1 cellular context compared by ENCODE assay signal in the genomic region with DNA sequence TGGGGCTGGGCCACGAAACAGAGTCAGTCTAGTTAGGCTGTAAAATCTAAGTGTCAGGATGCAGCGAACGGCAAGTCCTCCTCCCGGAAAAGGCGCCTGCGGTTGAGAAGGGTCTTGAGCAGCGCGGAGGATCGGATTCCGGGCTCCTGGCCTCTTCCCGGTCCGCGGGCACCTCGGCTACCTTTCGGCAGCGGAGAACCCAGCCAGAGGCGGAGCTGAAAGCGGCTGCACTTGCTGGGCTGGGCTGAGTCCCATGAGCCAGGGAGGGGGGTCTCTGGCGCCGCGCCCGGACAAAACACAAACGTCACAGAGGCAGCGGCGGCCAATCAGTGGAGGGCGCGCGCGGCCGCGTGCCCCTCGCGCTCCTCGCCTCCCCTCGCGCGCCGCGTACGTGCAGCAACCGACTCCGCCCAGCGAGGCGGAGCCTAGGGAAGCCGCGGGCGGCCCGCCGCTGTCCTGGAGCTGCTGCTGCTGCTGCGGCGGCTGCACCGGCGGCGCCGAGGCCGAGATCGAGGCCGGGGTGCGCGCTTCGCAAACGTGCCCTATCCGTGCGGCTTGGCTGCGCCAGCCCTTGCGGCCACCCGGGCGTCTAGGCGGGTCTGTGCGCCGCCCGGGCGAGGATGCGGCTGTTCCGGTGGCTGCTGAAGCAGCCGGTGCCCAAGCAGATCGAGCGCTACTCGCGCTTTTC.
A peak's percentile ranks its signal among the peaks of the same experiment; 100 is the strongest.
TF ChIP-seq lines count a peak whose summit lies in the region.

A gene (plus strand): TSS at position 451 of the 688 bp plus-strand sequence. CDS start 170 bp downstream, at position 621.

TF ChIP-seq in HepG2, 621 proteins besides CTCF, POLR2A, EP300 and RAD21 (continued from another document and continues in another):
- TF ChIP-seq, protein P1, sequence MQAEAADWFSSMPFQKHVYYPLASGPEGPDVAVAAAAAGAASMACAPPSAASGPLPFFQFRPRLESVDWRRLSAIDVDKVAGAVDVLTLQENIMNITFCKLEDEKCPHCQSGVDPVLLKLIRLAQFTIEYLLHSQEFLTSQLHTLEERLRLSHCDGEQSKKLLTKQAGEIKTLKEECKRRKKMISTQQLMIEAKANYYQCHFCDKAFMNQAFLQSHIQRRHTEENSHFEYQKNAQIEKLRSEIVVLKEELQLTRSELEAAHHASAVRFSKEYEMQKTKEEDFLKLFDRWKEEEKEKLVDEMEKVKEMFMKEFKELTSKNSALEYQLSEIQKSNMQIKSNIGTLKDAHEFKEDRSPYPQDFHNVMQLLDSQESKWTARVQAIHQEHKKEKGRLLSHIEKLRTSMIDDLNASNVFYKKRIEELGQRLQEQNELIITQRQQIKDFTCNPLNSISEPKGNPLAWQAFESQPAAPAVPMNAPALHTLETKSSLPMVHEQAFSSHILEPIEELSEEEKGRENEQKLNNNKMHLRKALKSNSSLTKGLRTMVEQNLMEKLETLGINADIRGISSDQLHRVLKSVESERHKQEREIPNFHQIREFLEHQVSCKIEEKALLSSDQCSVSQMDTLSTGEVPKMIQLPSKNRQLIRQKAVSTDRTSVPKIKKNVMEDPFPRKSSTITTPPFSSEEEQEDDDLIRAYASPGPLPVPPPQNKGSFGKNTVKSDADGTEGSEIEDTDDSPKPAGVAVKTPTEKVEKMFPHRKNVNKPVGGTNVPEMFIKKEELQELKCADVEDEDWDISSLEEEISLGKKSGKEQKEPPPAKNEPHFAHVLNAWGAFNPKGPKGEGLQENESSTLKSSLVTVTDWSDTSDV (CRISPR knock-in tag; IDR thresholded peaks at IDR 0.05): no peak
- TF ChIP-seq, protein P2, sequence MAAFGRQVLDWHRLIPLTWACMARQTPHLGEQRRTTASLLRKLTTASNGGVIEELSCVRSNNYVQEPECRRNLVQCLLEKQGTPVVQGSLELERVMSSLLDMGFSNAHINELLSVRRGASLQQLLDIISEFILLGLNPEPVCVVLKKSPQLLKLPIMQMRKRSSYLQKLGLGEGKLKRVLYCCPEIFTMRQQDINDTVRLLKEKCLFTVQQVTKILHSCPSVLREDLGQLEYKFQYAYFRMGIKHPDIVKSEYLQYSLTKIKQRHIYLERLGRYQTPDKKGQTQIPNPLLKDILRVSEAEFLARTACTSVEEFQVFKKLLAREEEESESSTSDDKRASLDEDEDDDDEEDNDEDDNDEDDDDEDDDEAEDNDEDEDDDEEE (CRISPR knock-in tag; IDR thresholded peaks at IDR 0.05): no peak
- TF ChIP-seq ZNF296 (CRISPR knock-in tag; conservative IDR thresholded peaks at IDR 0.05) (no peak), ZNF335 (CRISPR knock-in tag; IDR thresholded peaks at IDR 0.05) (no peak), NBN (conservative IDR thresholded peaks at IDR 0.05) (no peak), HNRNPL (IDR thresholded peaks at IDR 0.05; ENCODE audit: low read depth, low read length) (no peak), YEATS4 (CRISPR knock-in tag; IDR thresholded peaks at IDR 0.05; ENCODE audit: borderline replicate concordance) (peak; percentile 64; the same call in 1 of the 2 replicates), ZNF605 (CRISPR knock-in tag; IDR thresholded peaks at IDR 0.05) (peak; percentile 67; the same call in 1 of the 2 replicates), ZNF766 (CRISPR knock-in tag; IDR thresholded peaks at IDR 0.05; ENCODE audit: borderline replicate concordance) (no peak), POGZ (CRISPR knock-in tag; IDR thresholded peaks at IDR 0.05) (no peak), MYC (CRISPR knock-in tag; IDR thresholded peaks at IDR 0.05; ENCODE audit: borderline replicate concordance) (peak; percentile 56; the same call in 1 of the 2 replicates), PHF21A (CRISPR knock-in tag; IDR thresholded peaks at IDR 0.05) (peak; percentile 26; the same call in 1 of the 2 replicates), ZNF607 (CRISPR knock-in tag; IDR thresholded peaks at IDR 0.05; ENCODE audit: borderline replicate concordance) (peak; percentile 49; the same call in 1 of the 2 replicates), CAMTA2 (CRISPR knock-in tag; IDR thresholded peaks at IDR 0.05; ENCODE audit: borderline replicate concordance) (no peak), LCORL (IDR thresholded peaks at IDR 0.05) (no peak), LCORL (CRISPR knock-in tag; IDR thresholded peaks at IDR 0.05) (no peak), IKZF4 (CRISPR knock-in tag; IDR thresholded peaks at IDR 0.05; ENCODE audit: borderline replicate concordance, low read depth, not compliant biosample characterization) (peak; percentile 19), ZNF792 (CRISPR knock-in tag; IDR thresholded peaks at IDR 0.05) (no peak), KDM2A (CRISPR knock-in tag; IDR thresholded peaks at IDR 0.05; ENCODE audit: borderline replicate concordance, low read depth) (peak; percentile 49; the same call in 1 of the 2 replicates), ZNF274 (CRISPR knock-in tag; IDR thresholded peaks at IDR 0.05) (0 out of 2 replicates have a peak, but pooled peaks have one; percentile 26), KLF11 (CRISPR knock-in tag; IDR thresholded peaks at IDR 0.05) (no peak), RFX5 (IDR thresholded peaks at IDR 0.05; ENCODE audit: low read depth, low read length) (no peak), HOXA5 (CRISPR knock-in tag; IDR thresholded peaks at IDR 0.05) (peak; percentile 18; the same call in 1 of the 2 replicates), SAP130 (CRISPR knock-in tag; IDR thresholded peaks at IDR 0.05; ENCODE audit: low read depth) (peak; percentile 52), NFIC (IDR thresholded peaks at IDR 0.05; ENCODE audit: low read length) (no peak), ZSCAN22 (CRISPR knock-in tag; IDR thresholded peaks at IDR 0.05) (no peak), SRSF4 (IDR thresholded peaks at IDR 0.05; ENCODE audit: low read depth, low read length, poor library complexity, severe bottlenecking) (no peak)
- TF ChIP-seq, protein P3, sequence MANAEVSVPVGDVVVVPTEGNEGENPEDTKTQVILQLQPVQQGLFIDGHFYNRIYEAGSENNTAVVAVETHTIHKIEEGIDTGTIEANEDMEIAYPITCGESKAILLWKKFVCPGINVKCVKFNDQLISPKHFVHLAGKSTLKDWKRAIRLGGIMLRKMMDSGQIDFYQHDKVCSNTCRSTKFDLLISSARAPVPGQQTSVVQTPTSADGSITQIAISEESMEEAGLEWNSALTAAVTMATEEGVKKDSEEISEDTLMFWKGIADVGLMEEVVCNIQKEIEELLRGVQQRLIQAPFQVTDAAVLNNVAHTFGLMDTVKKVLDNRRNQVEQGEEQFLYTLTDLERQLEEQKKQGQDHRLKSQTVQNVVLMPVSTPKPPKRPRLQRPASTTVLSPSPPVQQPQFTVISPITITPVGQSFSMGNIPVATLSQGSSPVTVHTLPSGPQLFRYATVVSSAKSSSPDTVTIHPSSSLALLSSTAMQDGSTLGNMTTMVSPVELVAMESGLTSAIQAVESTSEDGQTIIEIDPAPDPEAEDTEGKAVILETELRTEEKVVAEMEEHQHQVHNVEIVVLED (CRISPR knock-in tag; IDR thresholded peaks at IDR 0.05; ENCODE audit: borderline replicate concordance): peak; percentile 90
- TF ChIP-seq, protein P4, sequence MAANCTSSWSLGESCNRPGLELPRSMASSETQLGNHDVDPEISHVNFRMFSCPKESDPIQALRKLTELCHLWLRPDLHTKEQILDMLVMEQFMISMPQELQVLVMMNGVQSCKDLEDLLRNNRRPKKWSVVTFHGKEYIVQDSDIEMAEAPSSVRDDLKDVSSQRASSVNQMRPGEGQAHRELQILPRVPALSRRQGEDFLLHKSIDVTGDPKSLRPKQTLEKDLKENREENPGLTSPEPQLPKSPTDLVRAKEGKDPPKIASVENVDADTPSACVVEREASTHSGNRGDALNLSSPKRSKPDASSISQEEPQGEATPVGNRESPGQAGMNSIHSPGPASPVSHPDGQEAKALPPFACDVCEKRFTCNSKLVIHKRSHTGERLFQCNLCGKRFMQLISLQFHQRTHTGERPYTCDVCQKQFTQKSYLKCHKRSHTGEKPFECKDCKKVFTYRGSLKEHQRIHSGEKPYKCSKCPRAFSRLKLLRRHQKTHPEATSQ (CRISPR knock-in tag; IDR thresholded peaks at IDR 0.05; ENCODE audit: borderline replicate concordance): no peak
- TF ChIP-seq, protein P5, sequence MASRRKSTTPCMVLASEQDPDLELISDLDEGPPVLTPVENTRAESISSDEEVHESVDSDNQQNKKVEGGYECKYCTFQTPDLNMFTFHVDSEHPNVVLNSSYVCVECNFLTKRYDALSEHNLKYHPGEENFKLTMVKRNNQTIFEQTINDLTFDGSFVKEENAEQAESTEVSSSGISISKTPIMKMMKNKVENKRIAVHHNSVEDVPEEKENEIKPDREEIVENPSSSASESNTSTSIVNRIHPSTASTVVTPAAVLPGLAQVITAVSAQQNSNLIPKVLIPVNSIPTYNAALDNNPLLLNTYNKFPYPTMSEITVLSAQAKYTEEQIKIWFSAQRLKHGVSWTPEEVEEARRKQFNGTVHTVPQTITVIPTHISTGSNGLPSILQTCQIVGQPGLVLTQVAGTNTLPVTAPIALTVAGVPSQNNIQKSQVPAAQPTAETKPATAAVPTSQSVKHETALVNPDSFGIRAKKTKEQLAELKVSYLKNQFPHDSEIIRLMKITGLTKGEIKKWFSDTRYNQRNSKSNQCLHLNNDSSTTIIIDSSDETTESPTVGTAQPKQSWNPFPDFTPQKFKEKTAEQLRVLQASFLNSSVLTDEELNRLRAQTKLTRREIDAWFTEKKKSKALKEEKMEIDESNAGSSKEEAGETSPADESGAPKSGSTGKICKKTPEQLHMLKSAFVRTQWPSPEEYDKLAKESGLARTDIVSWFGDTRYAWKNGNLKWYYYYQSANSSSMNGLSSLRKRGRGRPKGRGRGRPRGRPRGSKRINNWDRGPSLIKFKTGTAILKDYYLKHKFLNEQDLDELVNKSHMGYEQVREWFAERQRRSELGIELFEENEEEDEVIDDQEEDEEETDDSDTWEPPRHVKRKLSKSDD (CRISPR knock-in tag; IDR thresholded peaks at IDR 0.05; ENCODE audit: low read depth): no peak
- TF ChIP-seq, protein P6, sequence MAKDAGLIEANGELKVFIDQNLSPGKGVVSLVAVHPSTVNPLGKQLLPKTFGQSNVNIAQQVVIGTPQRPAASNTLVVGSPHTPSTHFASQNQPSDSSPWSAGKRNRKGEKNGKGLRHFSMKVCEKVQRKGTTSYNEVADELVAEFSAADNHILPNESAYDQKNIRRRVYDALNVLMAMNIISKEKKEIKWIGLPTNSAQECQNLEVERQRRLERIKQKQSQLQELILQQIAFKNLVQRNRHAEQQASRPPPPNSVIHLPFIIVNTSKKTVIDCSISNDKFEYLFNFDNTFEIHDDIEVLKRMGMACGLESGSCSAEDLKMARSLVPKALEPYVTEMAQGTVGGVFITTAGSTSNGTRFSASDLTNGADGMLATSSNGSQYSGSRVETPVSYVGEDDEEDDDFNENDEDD (CRISPR knock-in tag; IDR thresholded peaks at IDR 0.05; ENCODE audit: borderline replicate concordance): peak; percentile 89
- TF ChIP-seq, protein P7, sequence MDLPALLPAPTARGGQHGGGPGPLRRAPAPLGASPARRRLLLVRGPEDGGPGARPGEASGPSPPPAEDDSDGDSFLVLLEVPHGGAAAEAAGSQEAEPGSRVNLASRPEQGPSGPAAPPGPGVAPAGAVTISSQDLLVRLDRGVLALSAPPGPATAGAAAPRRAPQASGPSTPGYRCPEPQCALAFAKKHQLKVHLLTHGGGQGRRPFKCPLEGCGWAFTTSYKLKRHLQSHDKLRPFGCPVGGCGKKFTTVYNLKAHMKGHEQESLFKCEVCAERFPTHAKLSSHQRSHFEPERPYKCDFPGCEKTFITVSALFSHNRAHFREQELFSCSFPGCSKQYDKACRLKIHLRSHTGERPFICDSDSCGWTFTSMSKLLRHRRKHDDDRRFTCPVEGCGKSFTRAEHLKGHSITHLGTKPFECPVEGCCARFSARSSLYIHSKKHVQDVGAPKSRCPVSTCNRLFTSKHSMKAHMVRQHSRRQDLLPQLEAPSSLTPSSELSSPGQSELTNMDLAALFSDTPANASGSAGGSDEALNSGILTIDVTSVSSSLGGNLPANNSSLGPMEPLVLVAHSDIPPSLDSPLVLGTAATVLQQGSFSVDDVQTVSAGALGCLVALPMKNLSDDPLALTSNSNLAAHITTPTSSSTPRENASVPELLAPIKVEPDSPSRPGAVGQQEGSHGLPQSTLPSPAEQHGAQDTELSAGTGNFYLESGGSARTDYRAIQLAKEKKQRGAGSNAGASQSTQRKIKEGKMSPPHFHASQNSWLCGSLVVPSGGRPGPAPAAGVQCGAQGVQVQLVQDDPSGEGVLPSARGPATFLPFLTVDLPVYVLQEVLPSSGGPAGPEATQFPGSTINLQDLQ (CRISPR knock-in tag; IDR thresholded peaks at IDR 0.05): no peak
- TF ChIP-seq, protein P8, sequence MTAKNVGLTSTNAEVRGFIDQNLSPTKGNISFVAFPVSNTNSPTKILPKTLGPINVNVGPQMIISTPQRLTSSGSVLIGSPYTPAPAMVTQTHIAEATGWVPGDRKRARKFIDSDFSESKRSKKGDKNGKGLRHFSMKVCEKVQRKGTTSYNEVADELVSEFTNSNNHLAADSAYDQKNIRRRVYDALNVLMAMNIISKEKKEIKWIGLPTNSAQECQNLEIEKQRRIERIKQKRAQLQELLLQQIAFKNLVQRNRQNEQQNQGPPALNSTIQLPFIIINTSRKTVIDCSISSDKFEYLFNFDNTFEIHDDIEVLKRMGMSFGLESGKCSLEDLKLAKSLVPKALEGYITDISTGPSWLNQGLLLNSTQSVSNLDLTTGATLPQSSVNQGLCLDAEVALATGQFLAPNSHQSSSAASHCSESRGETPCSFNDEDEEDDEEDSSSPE (CRISPR knock-in tag; IDR thresholded peaks at IDR 0.05): peak; percentile 83
- TF ChIP-seq, protein P9, sequence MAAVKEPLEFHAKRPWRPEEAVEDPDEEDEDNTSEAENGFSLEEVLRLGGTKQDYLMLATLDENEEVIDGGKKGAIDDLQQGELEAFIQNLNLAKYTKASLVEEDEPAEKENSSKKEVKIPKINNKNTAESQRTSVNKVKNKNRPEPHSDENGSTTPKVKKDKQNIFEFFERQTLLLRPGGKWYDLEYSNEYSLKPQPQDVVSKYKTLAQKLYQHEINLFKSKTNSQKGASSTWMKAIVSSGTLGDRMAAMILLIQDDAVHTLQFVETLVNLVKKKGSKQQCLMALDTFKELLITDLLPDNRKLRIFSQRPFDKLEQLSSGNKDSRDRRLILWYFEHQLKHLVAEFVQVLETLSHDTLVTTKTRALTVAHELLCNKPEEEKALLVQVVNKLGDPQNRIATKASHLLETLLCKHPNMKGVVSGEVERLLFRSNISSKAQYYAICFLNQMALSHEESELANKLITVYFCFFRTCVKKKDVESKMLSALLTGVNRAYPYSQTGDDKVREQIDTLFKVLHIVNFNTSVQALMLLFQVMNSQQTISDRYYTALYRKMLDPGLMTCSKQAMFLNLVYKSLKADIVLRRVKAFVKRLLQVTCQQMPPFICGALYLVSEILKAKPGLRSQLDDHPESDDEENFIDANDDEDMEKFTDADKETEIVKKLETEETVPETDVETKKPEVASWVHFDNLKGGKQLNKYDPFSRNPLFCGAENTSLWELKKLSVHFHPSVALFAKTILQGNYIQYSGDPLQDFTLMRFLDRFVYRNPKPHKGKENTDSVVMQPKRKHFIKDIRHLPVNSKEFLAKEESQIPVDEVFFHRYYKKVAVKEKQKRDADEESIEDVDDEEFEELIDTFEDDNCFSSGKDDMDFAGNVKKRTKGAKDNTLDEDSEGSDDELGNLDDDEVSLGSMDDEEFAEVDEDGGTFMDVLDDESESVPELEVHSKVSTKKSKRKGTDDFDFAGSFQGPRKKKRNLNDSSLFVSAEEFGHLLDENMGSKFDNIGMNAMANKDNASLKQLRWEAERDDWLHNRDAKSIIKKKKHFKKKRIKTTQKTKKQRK (IDR thresholded peaks at IDR 0.05; ENCODE audit: low read length): no peak
- TF ChIP-seq, protein P10, sequence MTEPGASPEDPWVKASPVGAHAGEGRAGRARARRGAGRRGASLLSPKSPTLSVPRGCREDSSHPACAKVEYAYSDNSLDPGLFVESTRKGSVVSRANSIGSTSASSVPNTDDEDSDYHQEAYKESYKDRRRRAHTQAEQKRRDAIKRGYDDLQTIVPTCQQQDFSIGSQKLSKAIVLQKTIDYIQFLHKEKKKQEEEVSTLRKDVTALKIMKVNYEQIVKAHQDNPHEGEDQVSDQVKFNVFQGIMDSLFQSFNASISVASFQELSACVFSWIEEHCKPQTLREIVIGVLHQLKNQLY (CRISPR knock-in tag; IDR thresholded peaks at IDR 0.05): peak; percentile 38; the same call in 1 of the 2 replicates
